In genomic region chr4:135267148-135267878, GRCh38 we compare ENCODE assay signal across 20 cellular contexts.
"Had no signal": no experiment of that assay in that cellular context is flagged by ENCODE, and none has a peak within 500 bp of the region (broad histone marks: within the 10 kb centered on the region; RNA-seq: fewer than 3 reads in every experiment).

No MANE protein-coding gene starts in this region.

- H3K27me3 Mint-ChIP-seq: activated CD4-positive, alpha-beta T cell treated with anti-CD3 and anti-CD28 coated beads, Interleukin-2, amount 10 ng/mL, durations not matched to agents 24 days and 14 days; activated CD8-positive, alpha-beta T cell treated with anti-CD3 and anti-CD28 coated beads for 36 hours; activated naive CD8-positive, alpha-beta T cell treated with anti-CD3 and anti-CD28 coated beads, Interleukin-2, amount 10 ng/mL, durations not matched to agents 7 days and 5 days; activated T-helper 17 cell treated with anti-CD3 and anti-CD28 coated beads, Interleukin-2, amount 50 U/mL, for 72 hours; central memory CD8-positive, alpha-beta T cell; memory B cell; naive thymus-derived CD4-positive, alpha-beta T cell; T-cell had no signal

- H3K4me1 Mint-ChIP-seq: activated CD4-positive, alpha-beta T cell treated with anti-CD3 and anti-CD28 coated beads, Interleukin-2, amount 10 ng/mL, durations not matched to agents 24 days and 14 days; activated naive CD8-positive, alpha-beta T cell treated with anti-CD3 and anti-CD28 coated beads, Interleukin-2, amount 10 ng/mL, durations not matched to agents 7 days and 5 days; activated T-helper 17 cell treated with anti-CD3 and anti-CD28 coated beads, Interleukin-2, amount 50 U/mL, for 72 hours; central memory CD8-positive, alpha-beta T cell; memory B cell; naive thymus-derived CD4-positive, alpha-beta T cell; T-cell had no signal

- H3K27me3 ChIP-seq: brain microvascular endothelial cell, colonic mucosa, neutrophil, pancreas, right lobe of liver had no signal

- H3K9me3 ChIP-seq: colonic mucosa, mucosa of descending colon, neutrophil, pancreas, right lobe of liver had no signal

- DNase-seq: activated CD4-positive, alpha-beta T cell treated with anti-CD3 and anti-CD28 coated beads, Interleukin-2, amount 10 ng/mL, durations not matched to agents 24 days and 14 days; activated CD4-positive, CD25-positive, alpha-beta regulatory T cell; activated CD8-positive, alpha-beta T cell treated with anti-CD3 and anti-CD28 coated beads for 36 hours; activated naive CD4-positive, alpha-beta T cell; activated naive CD8-positive, alpha-beta T cell treated with anti-CD3 and anti-CD28 coated beads, Interleukin-2, amount 10 ng/mL, durations not matched to agents 7 days and 5 days; activated T-cell treated with anti-CD3 and anti-CD28 coated beads, Interleukin-2, amount 50 U/mL, for 1 hour; brain microvascular endothelial cell; colonic mucosa; mucosa of descending colon; naive thymus-derived CD4-positive, alpha-beta T cell; pancreas; right lobe of liver; stimulated activated CD4-positive, alpha-beta T cell treated with anti-CD3 and anti-CD28 coated beads, Interleukin-4, amount 100 ng/mL, for 1 hour; T-cell had no signal

- H3K36me3 ChIP-seq: brain microvascular endothelial cell, colonic mucosa, neutrophil, pancreas, right lobe of liver had no signal

- H3K4me3 Mint-ChIP-seq: activated CD4-positive, alpha-beta T cell treated with anti-CD3 and anti-CD28 coated beads, Interleukin-2, amount 10 ng/mL, durations not matched to agents 24 days and 14 days; activated CD8-positive, alpha-beta T cell treated with anti-CD3 and anti-CD28 coated beads for 36 hours; activated naive CD8-positive, alpha-beta T cell treated with anti-CD3 and anti-CD28 coated beads, Interleukin-2, amount 10 ng/mL, durations not matched to agents 7 days and 5 days; activated T-helper 17 cell treated with anti-CD3 and anti-CD28 coated beads, Interleukin-2, amount 50 U/mL, for 72 hours; central memory CD8-positive, alpha-beta T cell; memory B cell; naive thymus-derived CD4-positive, alpha-beta T cell; T-cell had no signal

- H3K27ac ChIP-seq: brain microvascular endothelial cell, colonic mucosa, neutrophil, pancreas, right lobe of liver had no signal

- H3K36me3 Mint-ChIP-seq: activated naive CD8-positive, alpha-beta T cell treated with anti-CD3 and anti-CD28 coated beads, Interleukin-2, amount 10 ng/mL, durations not matched to agents 7 days and 5 days; memory B cell; naive thymus-derived CD4-positive, alpha-beta T cell; T-cell had no signal

- ATAC-seq: activated CD8-positive, alpha-beta T cell treated with anti-CD3 and anti-CD28 coated beads for 36 hours; activated T-helper 17 cell treated with anti-CD3 and anti-CD28 coated beads, Interleukin-2, amount 50 U/mL, for 72 hours; esophagus mucosa; mucosa of descending colon; naive thymus-derived CD4-positive, alpha-beta T cell; pancreas; right lobe of liver; T-cell had no signal

- H3K4me3 ChIP-seq: colonic mucosa, mucosa of descending colon, pancreas, right lobe of liver, smooth muscle cell had no signal

- H3K4me1 ChIP-seq: colonic mucosa, pancreas, right lobe of liver had no signal

- H3K9me3 Mint-ChIP-seq: activated CD4-positive, alpha-beta T cell treated with anti-CD3 and anti-CD28 coated beads, Interleukin-2, amount 10 ng/mL, durations not matched to agents 24 days and 14 days had no signal

- H3K4me2 ChIP-seq: smooth muscle cell had no signal

- H3K27ac Mint-ChIP-seq: activated CD4-positive, alpha-beta T cell treated with anti-CD3 and anti-CD28 coated beads, Interleukin-2, amount 10 ng/mL, durations not matched to agents 24 days and 14 days; activated CD8-positive, alpha-beta T cell treated with anti-CD3 and anti-CD28 coated beads for 36 hours; activated naive CD8-positive, alpha-beta T cell treated with anti-CD3 and anti-CD28 coated beads, Interleukin-2, amount 10 ng/mL, durations not matched to agents 7 days and 5 days; activated T-helper 17 cell treated with anti-CD3 and anti-CD28 coated beads, Interleukin-2, amount 50 U/mL, for 72 hours; memory B cell; T-cell had no signal
